Comparison of ENCODE assay signal across 8 cellular contexts in the genomic region with DNA sequence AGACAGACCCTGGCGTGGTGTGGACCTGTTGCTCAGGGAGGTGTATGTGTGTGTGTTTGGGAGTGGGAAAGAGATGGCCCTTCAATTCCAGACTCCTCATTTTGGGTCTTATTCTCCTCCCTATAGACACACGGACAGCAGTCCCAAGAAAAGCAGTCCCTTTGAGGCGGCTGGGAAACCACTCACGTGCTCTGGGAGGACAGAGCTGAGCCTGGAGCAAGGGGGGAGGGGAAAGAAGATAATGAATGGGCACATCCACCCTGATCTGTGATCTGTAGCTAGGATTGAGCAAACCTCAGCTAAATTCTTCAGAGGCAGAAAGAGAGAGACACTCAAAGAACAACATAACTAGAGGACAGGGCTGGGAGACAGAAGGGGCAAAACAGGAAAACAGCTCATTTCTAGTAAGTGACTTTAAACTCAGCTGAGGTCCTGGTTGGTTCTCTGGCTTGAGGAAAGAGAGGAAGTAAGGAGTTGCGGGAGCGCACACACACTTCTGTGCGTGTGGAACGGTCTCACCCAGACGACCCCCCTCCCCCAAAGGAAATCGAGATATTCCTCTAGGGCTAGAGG. TPM values are rescaled to one million over a fixed set of nuclear protein-coding genes. Genes with fewer than 3 reads are reported as not detected.
DNase-seq lines count a peak whose midpoint lies in the region; ATAC-seq, FAIRE-seq and TF ChIP-seq lines count a peak whose summit lies in the region.

No MANE protein-coding gene starts in this region.

- DNase-seq in GM12892 (ENCODE audit: insufficient read length), result no peak
- DNase-seq in OCI-M1 (lab: John Stamatoyannopoulos, UW), result peak; percentile 77
- DNase-seq in effector memory CD8-positive, alpha-beta T cell, result no peak
- DNase-seq in natural killer cell treated with Interleukin-12 subunit alpha and Interleukin-12 subunit beta and Interleukin-15 and Interleukin-18, amount 100 ng/mL, for 72 hours (ENCODE audit: low spot score), result no peak
- DNase-seq in NCI-H2081 treated with DMSO at 0.1 percent for 48 hours (lab: John Stamatoyannopoulos, UW), result no peak
- no peak for DNase-seq in GM19240 (ENCODE audit: insufficient read length, low spot score)
- no peak for DNase-seq in NCI-H187 treated with DMSO at 0.1 percent for 48 hours (lab: John Stamatoyannopoulos, UW)

- no peak for ATAC-seq in effector memory CD8-positive, alpha-beta T cell (replicated peaks)
- no peak for ATAC-seq in natural killer cell treated with Interleukin-12 subunit alpha and Interleukin-12 subunit beta and Interleukin-15 and Interleukin-18, amount 100 ng/mL, for 72 hours
- no peak for ATAC-seq in GM18861 (IDR thresholded peaks at IDR 0.05; ENCODE audit: unreplicated experiment)

- no peaks in the 10 kb centered on the region for H3K9me3 Mint-ChIP-seq in effector memory CD8-positive, alpha-beta T cell
- no peaks in the 10 kb centered on the region for H3K9me3 Mint-ChIP-seq in natural killer cell treated with Interleukin-12 subunit alpha and Interleukin-12 subunit beta and Interleukin-15 and Interleukin-18, amount 100 ng/mL, for 72 hours

- H3K4me3 Mint-ChIP-seq in effector memory CD8-positive, alpha-beta T cell, result peak overlapping the region; percentile 90 to 95
- peak overlapping the region; percentile 94 for H3K4me3 Mint-ChIP-seq in natural killer cell treated with Interleukin-12 subunit alpha and Interleukin-12 subunit beta and Interleukin-15 and Interleukin-18, amount 100 ng/mL, for 72 hours

- H3K27me3 Mint-ChIP-seq in effector memory CD8-positive, alpha-beta T cell, result no peaks in the 10 kb centered on the region
- no peaks in the 10 kb centered on the region for H3K27me3 Mint-ChIP-seq in natural killer cell treated with Interleukin-12 subunit alpha and Interleukin-12 subunit beta and Interleukin-15 and Interleukin-18, amount 100 ng/mL, for 72 hours

- no peak for TF ChIP-seq POLR2A in GM12892 (IDR thresholded peaks at IDR 0.05; ENCODE audit: low read depth, low read length)

- H3K4me1 Mint-ChIP-seq in effector memory CD8-positive, alpha-beta T cell (ENCODE audit: low read depth in 2 of 2), result peaks cover 30 to 36% of the 10 kb centered on the region in 2 donors
- H3K4me1 Mint-ChIP-seq in natural killer cell treated with Interleukin-12 subunit alpha and Interleukin-12 subunit beta and Interleukin-15 and Interleukin-18, amount 100 ng/mL, for 72 hours (ENCODE audit: low read depth in 2 of 2), result peaks cover 24% of the 10 kb centered on the region in 2 donors

- H3K27ac Mint-ChIP-seq in effector memory CD8-positive, alpha-beta T cell, result peak overlapping the region; percentile 91 to 94
- peak overlapping the region; percentile 82 to 94 for H3K27ac Mint-ChIP-seq in natural killer cell treated with Interleukin-12 subunit alpha and Interleukin-12 subunit beta and Interleukin-15 and Interleukin-18, amount 100 ng/mL, for 72 hours

- FAIRE-seq in GM12892 (lab: Jason Lieb, UNC), result peak; percentile 74

- H3K36me3 Mint-ChIP-seq in effector memory CD8-positive, alpha-beta T cell (ENCODE audit: insufficient read depth), result peaks cover 29% of the 10 kb centered on the region
- peaks cover 6% of the 10 kb centered on the region for H3K36me3 Mint-ChIP-seq in natural killer cell treated with Interleukin-12 subunit alpha and Interleukin-12 subunit beta and Interleukin-15 and Interleukin-18, amount 100 ng/mL, for 72 hours

RNA-seq across cellular contexts. Expression of a gene that starts 0.8 kb away (rescaled TPM):
- 34.2 TPM for polyA plus RNA-seq in GM12892 (2012; ENCODE audit: missing spikeins)
- total RNA-seq in natural killer cell treated with Interleukin-12 subunit alpha and Interleukin-12 subunit beta and Interleukin-15 and Interleukin-18, amount 100 ng/mL, for 72 hours, result 10 to 100 TPM; 67.4 to 73.7 TPM

RNA-seq across cellular contexts. Expression of a gene that starts 26.9 kb away (rescaled TPM):
- 0.59 TPM for polyA plus RNA-seq in GM12892 (2012; ENCODE audit: missing spikeins)
- total RNA-seq in natural killer cell treated with Interleukin-12 subunit alpha and Interleukin-12 subunit beta and Interleukin-15 and Interleukin-18, amount 100 ng/mL, for 72 hours, result 1 to 10 TPM in 1 of 2 donors, under 1 TPM in 1; 0.33 to 2.5 TPM

RNA-seq across cellular contexts. Expression of a gene that starts 31.2 kb away (rescaled TPM):
- not detected for polyA plus RNA-seq in GM12892 (2012; ENCODE audit: missing spikeins)
- total RNA-seq in natural killer cell treated with Interleukin-12 subunit alpha and Interleukin-12 subunit beta and Interleukin-15 and Interleukin-18, amount 100 ng/mL, for 72 hours, result not detected

RNA-seq across cellular contexts. Expression of a gene that starts 31.4 kb away (rescaled TPM):
- not detected for polyA plus RNA-seq in GM12892 (2012; ENCODE audit: missing spikeins)
- not detected for total RNA-seq in natural killer cell treated with Interleukin-12 subunit alpha and Interleukin-12 subunit beta and Interleukin-15 and Interleukin-18, amount 100 ng/mL, for 72 hours

RNA-seq across cellular contexts. Expression of a gene that starts 32.8 kb away (rescaled TPM):
- polyA plus RNA-seq in GM12892 (2012; ENCODE audit: missing spikeins), result 28.6 TPM
- total RNA-seq in natural killer cell treated with Interleukin-12 subunit alpha and Interleukin-12 subunit beta and Interleukin-15 and Interleukin-18, amount 100 ng/mL, for 72 hours, result 10 to 100 TPM; 16.5 to 56.5 TPM
